In the genomic region with DNA sequence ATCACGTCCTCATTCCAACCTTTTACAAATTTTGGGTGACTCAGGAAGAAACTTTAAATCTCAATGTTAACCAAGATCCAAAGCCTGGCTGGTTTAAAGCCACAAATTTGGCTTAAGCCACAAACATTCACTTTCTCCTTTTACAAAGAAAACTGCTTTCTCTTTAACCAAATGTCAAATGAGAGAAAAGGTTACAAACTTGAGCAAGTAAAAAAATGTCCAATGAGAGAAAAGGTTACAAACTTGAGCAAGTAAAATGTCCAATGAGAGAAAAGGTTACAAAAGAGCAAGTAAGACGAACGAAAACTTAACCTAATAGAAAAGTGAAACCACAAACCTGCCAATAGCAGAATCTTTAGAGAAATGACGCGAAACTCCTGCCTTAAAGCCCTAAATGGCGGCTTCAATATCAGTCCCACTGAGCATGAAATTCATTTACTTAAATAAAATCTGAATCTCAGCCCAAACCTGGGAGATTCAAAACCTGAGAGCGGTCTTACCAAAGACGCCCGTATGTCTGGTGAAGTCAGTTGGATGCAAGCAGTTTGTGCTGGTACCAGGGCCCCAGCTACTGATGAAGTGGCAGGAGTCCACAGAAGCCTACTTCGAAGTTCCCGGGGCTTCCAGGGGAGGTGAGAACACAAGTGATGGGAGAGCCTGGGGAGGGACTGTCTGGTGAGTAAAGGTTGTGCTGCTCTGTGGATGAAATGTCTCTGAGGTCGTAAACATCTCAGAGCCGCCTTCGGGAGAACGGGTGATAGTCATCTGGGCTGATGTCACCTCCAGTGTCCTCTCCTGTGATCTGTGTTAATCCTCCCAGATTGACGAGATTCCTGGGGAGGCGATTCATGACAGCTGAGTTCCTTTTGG, we compare ENCODE assay signal across 8 cellular contexts.
DNase-seq lines count a peak whose midpoint lies in the region; ATAC-seq, FAIRE-seq and TF ChIP-seq lines count a peak whose summit lies in the region.

No MANE protein-coding gene starts in this region.

- POLR2A ChIA-PET in CD4-positive, alpha-beta memory T cell (lab: Charles Lee; ENCODE audit: partially characterized antibody), result interaction anchor here (1.0 to 2.9 kb wide), 13 partner anchors 14 to 416 kb away, joined by 3 to 46 read pairs (median 6); a partner anchor contains a TSS
- POLR2A ChIA-PET in activated CD8-positive, alpha-beta T cell treated with anti-CD3 and anti-CD28 coated beads, Interleukin-2, amount 10 ng/mL, durations not matched to agents 7 days and 5 days (lab: Charles Lee), result interaction anchor here (0.8 to 2.8 kb wide), 4 partner anchors 75 to 485 kb away, joined by 3 to 14 read pairs (median 8); a partner anchor contains a TSS

- peak; percentile 89 for ATAC-seq in HG03175 (IDR thresholded peaks at IDR 0.05; ENCODE audit: unreplicated experiment)
- peak; percentile 87 for ATAC-seq in activated CD8-positive, alpha-beta T cell treated with anti-CD3 and anti-CD28 coated beads, Interleukin-2, amount 10 ng/mL, durations not matched to agents 7 days and 5 days
- ATAC-seq in natural killer cell treated with Interleukin-12 subunit alpha and Interleukin-12 subunit beta and Interleukin-15 and Interleukin-18, amount 100 ng/mL, for 72 hours, result peak; percentile 82 to 90

- peak overlapping the region; percentile 95 to 99 (median 98) for H3K27ac Mint-ChIP-seq in CD4-positive, alpha-beta memory T cell
- H3K27ac Mint-ChIP-seq in activated CD8-positive, alpha-beta T cell treated with anti-CD3 and anti-CD28 coated beads, Interleukin-2, amount 10 ng/mL, durations not matched to agents 7 days and 5 days, result peak overlapping the region; percentile 92
- H3K27ac Mint-ChIP-seq in natural killer cell treated with Interleukin-12 subunit alpha and Interleukin-12 subunit beta and Interleukin-15 and Interleukin-18, amount 100 ng/mL, for 72 hours, result peak overlapping the region; percentile 70 to 96

- no peaks in the 10 kb centered on the region for H3K27me3 Mint-ChIP-seq in CD4-positive, alpha-beta memory T cell
- H3K27me3 Mint-ChIP-seq in activated CD8-positive, alpha-beta T cell treated with anti-CD3 and anti-CD28 coated beads, Interleukin-2, amount 10 ng/mL, durations not matched to agents 7 days and 5 days (ENCODE audit: low read depth), result peaks cover 4% of the 10 kb centered on the region
- peaks cover 7 to 17% of the 10 kb centered on the region in 2 donors for H3K27me3 Mint-ChIP-seq in natural killer cell treated with Interleukin-12 subunit alpha and Interleukin-12 subunit beta and Interleukin-15 and Interleukin-18, amount 100 ng/mL, for 72 hours

- intact Hi-C loops in CD4-positive, alpha-beta memory T cell (cut with micrococcal nuclease), result loop anchor here (1.0 to 5.0 kb wide), 8 partner anchors 25 to 1964 kb away; a partner anchor contains a TSS

- H3K4me1 Mint-ChIP-seq in CD4-positive, alpha-beta memory T cell, result peaks cover 22 to 42% (median 32%) of the 10 kb centered on the region in 4 donors
- H3K4me1 Mint-ChIP-seq in activated CD8-positive, alpha-beta T cell treated with anti-CD3 and anti-CD28 coated beads, Interleukin-2, amount 10 ng/mL, durations not matched to agents 7 days and 5 days (ENCODE audit: low read depth), result peaks cover 25% of the 10 kb centered on the region
- H3K4me1 Mint-ChIP-seq in natural killer cell treated with Interleukin-12 subunit alpha and Interleukin-12 subunit beta and Interleukin-15 and Interleukin-18, amount 100 ng/mL, for 72 hours (ENCODE audit: low read depth in 2 of 2), result peaks cover 19 to 24% of the 10 kb centered on the region in 2 donors

- no peak for FAIRE-seq in urothelium cell line (lab: Jason Lieb, UNC)

- CTCF ChIA-PET in CD4-positive, alpha-beta memory T cell (lab: Charles Lee; ENCODE audit: partially characterized antibody), result interaction anchor here (0.7 to 5.1 kb wide), 39 partner anchors 9 to 1965 kb away, joined by 3 to 115 read pairs (median 5); a partner anchor contains a TSS
- CTCF ChIA-PET in activated CD8-positive, alpha-beta T cell treated with anti-CD3 and anti-CD28 coated beads, Interleukin-2, amount 10 ng/mL, durations not matched to agents 7 days and 5 days (lab: Charles Lee), result interaction anchor here (0.6 to 3.1 kb wide), 43 partner anchors 10 to 839 kb away, joined by 3 to 53 read pairs (median 7); a partner anchor contains a TSS

- H3K27ac ChIP-seq in CD4-positive, alpha-beta memory T cell (ENCODE audit: low read depth, low read length), result peak overlapping the region; percentile 85
- H3K27ac ChIP-seq in esophagus (ENCODE audit: low read depth in 2 of 2, low read length in 1 of 2), result peak overlapping the region; percentile 94 to 98

- WGBS in esophagus, 2 donors, result 8 to 12% methylated on average over 17 of the region's 17 CpGs

- H3K9me3 Mint-ChIP-seq in CD4-positive, alpha-beta memory T cell, result peaks cover 0 to 3% (median under 1%) of the 10 kb centered on the region in 8 donors
- peaks cover 5% of the 10 kb centered on the region for H3K9me3 Mint-ChIP-seq in activated CD8-positive, alpha-beta T cell treated with anti-CD3 and anti-CD28 coated beads, Interleukin-2, amount 10 ng/mL, durations not matched to agents 7 days and 5 days (ENCODE audit: insufficient read depth)
- no peaks in the 10 kb centered on the region for H3K9me3 Mint-ChIP-seq in natural killer cell treated with Interleukin-12 subunit alpha and Interleukin-12 subunit beta and Interleukin-15 and Interleukin-18, amount 100 ng/mL, for 72 hours

- H3K4me3 ChIP-seq in CD4-positive, alpha-beta memory T cell (ENCODE audit: low read length in 2 of 2), result peak overlapping the region; percentile 74 to 89
- H3K4me3 ChIP-seq in esophagus (ENCODE audit: low read depth in 1 of 2, low read length in 2 of 2), result peak overlapping the region; percentile 53 to 72

- H3K4me1 ChIP-seq in CD4-positive, alpha-beta memory T cell (ENCODE audit: insufficient read depth, low read length), result peaks cover 25% of the 10 kb centered on the region
- H3K4me1 ChIP-seq in esophagus (ENCODE audit: control insufficient read depth in 2 of 2, insufficient read depth in 2 of 2, low read length in 1 of 2), result peaks cover 0 to 4% of the 10 kb centered on the region in 2 donors

- H3K36me3 ChIP-seq in CD4-positive, alpha-beta memory T cell (ENCODE audit: insufficient read depth, low read length), result peaks cover 4% of the 10 kb centered on the region
- H3K36me3 ChIP-seq in esophagus (ENCODE audit: control insufficient read depth in 2 of 2, insufficient read depth in 2 of 2, low read length in 1 of 2), result no peaks in the 10 kb centered on the region

- TF ChIP-seq POLR2A in GM19099 (IDR thresholded peaks at IDR 0.05; ENCODE audit: extremely low read depth, insufficient read length, low read depth), result peak; percentile 37

- H3K9me3 ChIP-seq in CD4-positive, alpha-beta memory T cell (ENCODE audit: control insufficient read depth in 1 of 2, low read length in 2 of 2), result no peaks in the 10 kb centered on the region
- no peaks in the 10 kb centered on the region for H3K9me3 ChIP-seq in esophagus (ENCODE audit: control insufficient read depth in 2 of 2, insufficient read depth in 1 of 2, low read depth in 1 of 2, low read length in 1 of 2)

- peak overlapping the region; percentile 91 to 98 (median 94) for H3K4me3 Mint-ChIP-seq in CD4-positive, alpha-beta memory T cell
- H3K4me3 Mint-ChIP-seq in activated CD8-positive, alpha-beta T cell treated with anti-CD3 and anti-CD28 coated beads, Interleukin-2, amount 10 ng/mL, durations not matched to agents 7 days and 5 days, result peak overlapping the region; percentile 96
- peak overlapping the region; percentile 94 for H3K4me3 Mint-ChIP-seq in natural killer cell treated with Interleukin-12 subunit alpha and Interleukin-12 subunit beta and Interleukin-15 and Interleukin-18, amount 100 ng/mL, for 72 hours

- H3K27me3 ChIP-seq in CD4-positive, alpha-beta memory T cell (ENCODE audit: insufficient read depth, low read length), result no peaks in the 10 kb centered on the region
- H3K27me3 ChIP-seq in esophagus (ENCODE audit: control insufficient read depth in 1 of 2, insufficient read depth in 2 of 2, low read length in 2 of 2), result no peaks in the 10 kb centered on the region

- H3K36me3 Mint-ChIP-seq in CD4-positive, alpha-beta memory T cell, result peaks cover 7 to 14% of the 10 kb centered on the region in 2 donors
- peaks cover 12% of the 10 kb centered on the region for H3K36me3 Mint-ChIP-seq in activated CD8-positive, alpha-beta T cell treated with anti-CD3 and anti-CD28 coated beads, Interleukin-2, amount 10 ng/mL, durations not matched to agents 7 days and 5 days (ENCODE audit: low read depth)
- peaks cover 3% of the 10 kb centered on the region for H3K36me3 Mint-ChIP-seq in natural killer cell treated with Interleukin-12 subunit alpha and Interleukin-12 subunit beta and Interleukin-15 and Interleukin-18, amount 100 ng/mL, for 72 hours

- DNase-seq in CD4-positive, alpha-beta memory T cell, result peak; percentile 75 to 96 (median 95)
- DNase-seq in NCI-H748 (lab: John Stamatoyannopoulos, UW; ENCODE audit: unreplicated experiment) (peak; percentile 75), urothelium cell line (ENCODE audit: low spot score) (peak; percentile 10)
- DNase-seq in activated CD8-positive, alpha-beta T cell treated with anti-CD3 and anti-CD28 coated beads, Interleukin-2, amount 10 ng/mL, durations not matched to agents 7 days and 5 days, result peak; percentile 62
- no peak for DNase-seq in natural killer cell treated with Interleukin-12 subunit alpha and Interleukin-12 subunit beta and Interleukin-15 and Interleukin-18, amount 100 ng/mL, for 72 hours (ENCODE audit: low spot score)
